Comparison of ENCODE assay signal across 14 cellular contexts in the genomic region with DNA sequence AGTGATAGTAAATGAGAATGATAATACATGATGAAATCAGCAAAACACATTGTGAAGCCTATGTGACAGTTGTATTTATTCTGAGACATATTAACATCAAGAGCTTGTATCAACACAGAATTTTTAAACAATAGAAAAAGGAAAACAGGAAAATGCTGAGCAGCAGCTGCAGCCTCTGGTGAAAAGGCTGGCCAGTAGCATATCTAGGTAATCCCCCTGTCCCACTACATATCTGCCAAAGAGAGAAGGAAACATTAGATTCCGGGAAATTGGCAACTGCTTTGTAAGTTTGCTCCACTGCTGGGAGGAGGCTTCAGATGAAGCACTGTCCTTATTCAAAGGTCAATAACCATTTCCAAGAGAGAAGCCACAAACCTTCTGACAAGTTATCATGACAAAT.
"Had no signal": no experiment of that assay in that cellular context is flagged by ENCODE, and none has a peak within 500 bp of the region (broad histone marks: within the 10 kb centered on the region; RNA-seq: fewer than 3 reads in every experiment).

No MANE protein-coding gene starts in this region.

- ATAC-seq: mucosa of descending colon; naive thymus-derived CD4-positive, alpha-beta T cell; sciatic nerve; stimulated activated memory B cell treated with anti-CD40 and anti-IgM and Interleukin-4, amounts not matched to agents 10 μg/mL and 1 μg/mL and 100 μg/mL, for 72 hours; stimulated activated naive CD8-positive, alpha-beta T cell treated with anti-CD3 and anti-CD28 coated beads, Interleukin-15, Interleukin-2, amounts not matched to agents 100 U/mL and 50 U/mL, for 24 hours had no signal

- DNase-seq: effector memory CD4-positive, alpha-beta T cell; head of caudate nucleus; mesenchymal stem cell; mucosa of descending colon; naive thymus-derived CD4-positive, alpha-beta T cell; stimulated activated CD4-positive, alpha-beta T cell treated with anti-CD3 and anti-CD28 coated beads, Interleukin-12 subunit alpha, Interleukin-12 subunit beta, amount 100 ng/mL, for 4 hours; stimulated activated CD4-positive, alpha-beta T cell treated with anti-CD3 and anti-CD28 coated beads, Interleukin-2, amount 100 ng/mL, for 24 hours; stimulated activated CD4-positive, alpha-beta T cell treated with anti-CD3 and anti-CD28 coated beads, Interleukin-4, amount 100 ng/mL, for 4 hours; stimulated activated naive CD8-positive, alpha-beta T cell treated with anti-CD3 and anti-CD28 coated beads, Interleukin-15, Interleukin-2, amounts not matched to agents 100 U/mL and 50 U/mL, for 24 hours; substantia nigra; testis; tibial artery had no signal
